Comparison of ENCODE assay signal across 8 cellular contexts in genomic region chr3:15205482-15205933, GRCh38. TPM values are rescaled to one million over a fixed set of nuclear protein-coding genes. Genes with fewer than 3 reads are reported as not detected.
DNase-seq lines count a peak whose midpoint lies in the region; ATAC-seq and TF ChIP-seq lines count a peak whose summit lies in the region.

No MANE protein-coding gene starts in this region.

- H3K27ac Mint-ChIP-seq in activated T-cell treated with anti-CD3 and anti-CD28 coated beads, Interleukin-2, amount 50 U/mL, for 24 hours = peak overlapping the region; percentile 91

- no peaks in the 10 kb centered on the region for H3K9me3 Mint-ChIP-seq in activated T-cell treated with anti-CD3 and anti-CD28 coated beads, Interleukin-2, amount 50 U/mL, for 24 hours

- ATAC-seq in lower lobe of right lung = no peak

- TF ChIP-seq CTCF in astrocyte of the spinal cord (IDR thresholded peaks at IDR 0.05; ENCODE audit: low read depth, low read length) = no peak
- TF ChIP-seq CTCF in lower lobe of right lung (IDR thresholded peaks at IDR 0.05) = no peak
- no peak for TF ChIP-seq CTCF in tibial artery (IDR thresholded peaks at IDR 0.05)

- H3K27me3 ChIP-seq in lower lobe of right lung (ENCODE audit: low read depth) = no peaks in the 10 kb centered on the region
- no peaks in the 10 kb centered on the region for H3K27me3 ChIP-seq in tibial artery

- peak overlapping the region; percentile 79 for H3K4me3 Mint-ChIP-seq in activated T-cell treated with anti-CD3 and anti-CD28 coated beads, Interleukin-2, amount 50 U/mL, for 24 hours

- H3K36me3 ChIP-seq in lower lobe of right lung (peaks cover 15% of the 10 kb centered on the region), tibial artery (peaks cover 0 to 2% (median 0%) of the 10 kb centered on the region in 3 donors)

- peaks cover 25% of the 10 kb centered on the region for H3K36me3 Mint-ChIP-seq in activated T-cell treated with anti-CD3 and anti-CD28 coated beads, Interleukin-2, amount 50 U/mL, for 24 hours (ENCODE audit: low read depth)

- H3K4me1 ChIP-seq in lower lobe of right lung = peaks cover 36% of the 10 kb centered on the region
- peaks cover 0 to 31% (median 16%) of the 10 kb centered on the region in 4 donors for H3K4me1 ChIP-seq in tibial artery

- no peaks in the 10 kb centered on the region for H3K27me3 Mint-ChIP-seq in activated T-cell treated with anti-CD3 and anti-CD28 coated beads, Interleukin-2, amount 50 U/mL, for 24 hours

- H3K4me3 ChIP-seq in astrocyte of the spinal cord (ENCODE audit: low read depth, low read length) (peak overlapping the region; percentile 49), lower lobe of right lung (peak overlapping the region; percentile 88), tibial artery (peak overlapping the region; percentile 90 to 98)

- H3K4me1 Mint-ChIP-seq in activated T-cell treated with anti-CD3 and anti-CD28 coated beads, Interleukin-2, amount 50 U/mL, for 24 hours (ENCODE audit: low read depth) = peaks cover 24% of the 10 kb centered on the region

- no peaks in the 10 kb centered on the region for H3K9me3 ChIP-seq in lower lobe of right lung
- H3K9me3 ChIP-seq in tibial artery = no peaks in the 10 kb centered on the region

- intact Hi-C loops in lower lobe of right lung (cut with DNase I) (no loop called here), tibial artery (cut with DNase I; ENCODE audit: low total_unique reads) (loop anchor here (5.0 kb wide), 1 partner anchor 98 kb away; no protein-coding TSS in a partner anchor)

- in situ Hi-C loops in astrocyte of the spinal cord (cut with HindIII; ENCODE audit: low sequenced_read_pairs) = no loop called here

- H3K27ac ChIP-seq in lower lobe of right lung = peak overlapping the region; percentile 98
- peak overlapping the region; percentile 96 to 97 for H3K27ac ChIP-seq in tibial artery

- no peak for DNase-seq in activated T-cell treated with anti-CD3 and anti-CD28 coated beads, Interleukin-2, amount 50 U/mL, for 24 hours
- DNase-seq in activated T-cell treated with anti-CD3 and anti-CD28 coated beads for 4 hours = no peak
- DNase-seq in astrocyte of the spinal cord (ENCODE audit: low read depth, low spot score) = no peak
- DNase-seq in lower lobe of right lung = no peak
- no peak for DNase-seq in tibial artery
- no peak for DNase-seq in T-helper 9 cell
- no peak for DNase-seq in cerebellar nuclear complex (lab: John Stamatoyannopoulos, UW)
- no peak for DNase-seq in NCI-H146 (lab: John Stamatoyannopoulos, UW)

RNA-seq across cellular contexts. Expression of gene CAPN7, which starts 0.5 kb away (rescaled TPM):
- total RNA-seq in lower lobe of right lung = 49.4 TPM
